14 cellular contexts compared by ENCODE assay signal in genomic region chr18:31581498-31582197, GRCh38. TPM values are rescaled to one million over a fixed set of nuclear protein-coding genes. Genes with fewer than 3 reads are reported as not detected.
A peak's percentile ranks its signal among the peaks of the same experiment; 100 is the strongest.
DNase-seq lines count a peak whose midpoint lies in the region; ATAC-seq and TF ChIP-seq lines count a peak whose summit lies in the region.
"Had no signal": no experiment of that assay in that cellular context is flagged by ENCODE, and none has a peak within 500 bp of the region (broad histone marks: within the 10 kb centered on the region; RNA-seq: fewer than 3 reads in every experiment).

No MANE protein-coding gene starts in this region.

- 16% methylated on average over 4 of the region's 4 CpGs for WGBS in smooth muscle cell (ENCODE audit: low lambda C conversion rate)

- no peak overlapping the region for H2AFZ ChIP-seq in smooth muscle cell (ENCODE audit: low read depth)

- peak overlapping the region; percentile 40 for H3K27ac ChIP-seq in smooth muscle cell (ENCODE audit: low read depth)
- no peak overlapping the region for H3K27ac ChIP-seq in SJCRH30
- H3K27ac ChIP-seq: right atrium auricular region had no signal

- H3K79me2 ChIP-seq in smooth muscle cell (ENCODE audit: low read depth), result no peaks in the 10 kb centered on the region

- no peaks in the 10 kb centered on the region for H4K20me1 ChIP-seq in smooth muscle cell (ENCODE audit: low read depth)

- H3K36me3 ChIP-seq in smooth muscle cell (ENCODE audit: low read depth), result no peaks in the 10 kb centered on the region
- no peaks in the 10 kb centered on the region for H3K36me3 ChIP-seq in SJCRH30
- H3K36me3 ChIP-seq: right atrium auricular region had no signal

- H3K27me3 ChIP-seq in smooth muscle cell (ENCODE audit: low read depth) (no peaks in the 10 kb centered on the region), SJCRH30 (no peaks in the 10 kb centered on the region)
- H3K27me3 ChIP-seq: right atrium auricular region had no signal

- DNase-seq in HT1080 (ENCODE audit: low read depth) (peak; percentile 67), dermis microvascular lymphatic vessel endothelial cell (ENCODE audit: low read depth in 2 of 2) (peak; percentile 33 to 80), left colon (no peak), smooth muscle cell (lab: John Stamatoyannopoulos, UW; ENCODE audit: unreplicated experiment) (no peak), SJCRH30 (no peak), AG20443 (ENCODE audit: low spot score) (no peak)
- DNase-seq: caudate nucleus; CD4-positive, alpha-beta T cell; GOT3; naive thymus-derived CD4-positive, alpha-beta T cell; stimulated activated CD4-positive, alpha-beta T cell treated with anti-CD3 and anti-CD28 coated beads, Interleukin-4, amount 100 ng/mL, for 4 hours; stimulated activated naive CD4-positive, alpha-beta T cell treated with Interleukin-2 at 50 U/mL for 16 hours had no signal

- H3K4me3 ChIP-seq in smooth muscle cell, result no peak overlapping the region
- H3K4me3 ChIP-seq in SJCRH30, result no peak overlapping the region
- H3K4me3 ChIP-seq: right atrium auricular region had no signal

- intact Hi-C loops in left colon (cut with DNase I, micrococcal nuclease), result no loop called here

- H3K9me3 ChIP-seq in smooth muscle cell (replicated peaks; ENCODE audit: low read depth) (no peaks in the 10 kb centered on the region), SJCRH30 (replicated peaks) (no peaks in the 10 kb centered on the region)
- H3K9me3 ChIP-seq: right atrium auricular region had no signal

- no peaks in the 10 kb centered on the region for H3K4me1 ChIP-seq in smooth muscle cell (ENCODE audit: low read depth)
- H3K4me1 ChIP-seq in SJCRH30, result no peaks in the 10 kb centered on the region
- H3K4me1 ChIP-seq: right atrium auricular region had no signal

- H3K4me2 ChIP-seq in smooth muscle cell, result peak overlapping the region; percentile 41

- ATAC-seq in left colon, result peak; percentile 83
- no peak for ATAC-seq in GM21526 (IDR thresholded peaks at IDR 0.05; ENCODE audit: low FRiP score, unreplicated experiment)
- ATAC-seq: naive thymus-derived CD4-positive, alpha-beta T cell had no signal

- H3K9ac ChIP-seq in smooth muscle cell (ENCODE audit: low read depth), result no peak overlapping the region

- TF ChIP-seq CTCF in smooth muscle cell (IDR thresholded peaks at IDR 0.05; ENCODE audit: borderline replicate concordance, insufficient read depth, poor library complexity, severe bottlenecking), result no peak

- H3F3A ChIP-seq in smooth muscle cell (ENCODE audit: low read depth), result peaks cover 8% of the 10 kb centered on the region

RNA-seq across cellular contexts. Expression of gene TTR, which starts 10.0 kb away (rescaled TPM):
- not detected in 2 replicates for total RNA-seq in HT1080 (2014; rRNA removed; shearing (Covaris generic))
- polyA plus RNA-seq in HT1080 (2015; cell fraction: cytosol; rRNA removed), result not detected in 2 replicates
- polyA plus RNA-seq in HT1080 (2015; cell fraction: nucleus; rRNA removed), result not detected in 2 replicates
- total RNA-seq in dermis microvascular lymphatic vessel endothelial cell, result not detected in 2 replicates
- 1 to 10 TPM; 1.2 to 1.9 TPM for total RNA-seq in left colon
- not detected in 2 replicates for total RNA-seq in smooth muscle cell
- 2.1 and 2.6 TPM in 2 replicates for polyA plus RNA-seq in smooth muscle cell
- not detected in 2 replicates for total RNA-seq in SJCRH30 (2014; rRNA removed; shearing (Covaris generic))
- total RNA-seq: CD4-positive, alpha-beta T cell; naive thymus-derived CD4-positive, alpha-beta T cell; right atrium auricular region had no signal
- polyA plus RNA-seq: naive thymus-derived CD4-positive, alpha-beta T cell had no signal

Comparison
In these comparisons a context has a peak if more than half of its experiments do, and no peak if none do; other contexts are left out.
1. DNase-seq: peak in HT1080 (single experiment) and dermis microvascular lymphatic vessel endothelial cell (2 of 2); none in left colon (0 of 2), smooth muscle cell (single experiment), SJCRH30 (0 of 2) and AG20443 (single experiment).